37 cellular contexts compared by ENCODE assay signal in the genomic region with DNA sequence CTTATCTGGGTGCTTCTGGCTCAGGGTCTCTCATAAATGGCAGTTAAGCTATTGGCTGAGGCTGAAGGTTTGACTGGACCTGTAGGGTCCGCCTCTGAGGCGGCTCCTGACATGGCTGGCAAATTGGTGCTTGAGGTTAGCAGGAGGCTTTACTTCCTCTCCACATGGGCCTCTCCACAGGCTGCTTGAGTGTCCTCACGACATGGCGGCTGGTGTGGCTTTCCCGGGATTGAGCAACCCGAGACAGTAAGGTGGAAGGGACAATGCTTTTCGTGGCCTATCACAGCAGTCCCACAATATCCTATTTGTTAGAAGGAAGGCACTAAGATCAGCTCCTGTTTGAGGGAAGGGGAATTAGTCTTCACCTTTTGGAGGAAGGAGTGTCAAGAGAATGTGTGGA. TPM values are rescaled to one million over a fixed set of nuclear protein-coding genes. Genes with fewer than 3 reads are reported as not detected.
"Had no signal": no experiment of that assay in that cellular context is flagged by ENCODE, and none has a peak within 500 bp of the region (broad histone marks: within the 10 kb centered on the region; RNA-seq: fewer than 3 reads in every experiment).

No MANE protein-coding gene starts in this region.

- H3K4me1 ChIP-seq: Peyer's patch, SJSA1 had no signal

- H3K27me3 ChIP-seq: ascending aorta, Peyer's patch had no signal

- H3K9me3 Mint-ChIP-seq: activated CD4-positive, alpha-beta memory T cell treated with anti-CD3 and anti-CD28 coated beads, Interleukin-2, amount 10 ng/mL, durations not matched to agents 7 days and 5 days; activated naive CD4-positive, alpha-beta T cell treated with anti-CD3 and anti-CD28 coated beads, Interleukin-2, amount 50 U/mL, for 24 hours; activated naive CD8-positive, alpha-beta T cell treated with anti-CD3 and anti-CD28 coated beads, Interleukin-2, amount 10 ng/mL, durations not matched to agents 7 days and 5 days; activated T-cell treated with anti-CD3 and anti-CD28 coated beads, Interleukin-2, amount 50 U/mL, for 72 hours; activated T-helper 17 cell treated with anti-CD3 and anti-CD28 coated beads, Interleukin-2, amount 50 U/mL, for 72 hours; central memory CD8-positive, alpha-beta T cell; T-helper 1 cell treated with Interleukin-12 subunit alpha and Interleukin-12 subunit beta and Interleukin-4 antibody, amounts not matched to agents 30 μg/mL and 1 μg/mL, for 36 hours; T-helper 2 cell treated with Interferon-gamma antibody and Interleukin-4, amounts not matched to agents 5 μg/mL and 100 μg/mL, for 36 hours had no signal

- H3K9me3 ChIP-seq: ascending aorta, Peyer's patch, SJSA1, SK-N-SH had no signal

- H3K27ac Mint-ChIP-seq: activated CD4-positive, alpha-beta memory T cell treated with anti-CD3 and anti-CD28 coated beads, Interleukin-2, amount 10 ng/mL, durations not matched to agents 7 days and 5 days; activated CD8-positive, alpha-beta memory T cell treated with anti-CD3 and anti-CD28 coated beads, Interleukin-2, amount 10 ng/mL, durations not matched to agents 7 days and 5 days; activated naive CD4-positive, alpha-beta T cell treated with anti-CD3 and anti-CD28 coated beads, Interleukin-2, amount 50 U/mL, for 24 hours; activated naive CD8-positive, alpha-beta T cell treated with anti-CD3 and anti-CD28 coated beads, Interleukin-2, amount 10 ng/mL, durations not matched to agents 7 days and 5 days; activated T-cell treated with anti-CD3 and anti-CD28 coated beads, Interleukin-2, amount 50 U/mL, for 72 hours; activated T-helper 17 cell treated with anti-CD3 and anti-CD28 coated beads, Interleukin-2, amount 50 U/mL, for 72 hours; T-helper 1 cell treated with Interleukin-12 subunit alpha and Interleukin-12 subunit beta and Interleukin-4 antibody, amounts not matched to agents 30 μg/mL and 1 μg/mL, for 36 hours; T-helper 2 cell treated with Interferon-gamma antibody and Interleukin-4, amounts not matched to agents 5 μg/mL and 100 μg/mL, for 36 hours had no signal

- H3K4me2 ChIP-seq: KMS-11, SK-N-SH had no signal

- H3K4me3 ChIP-seq: ascending aorta, cardiac muscle cell, Peyer's patch, SJSA1 had no signal

- H3K4me3 Mint-ChIP-seq: activated CD4-positive, alpha-beta memory T cell treated with anti-CD3 and anti-CD28 coated beads, Interleukin-2, amount 10 ng/mL, durations not matched to agents 7 days and 5 days; activated CD8-positive, alpha-beta memory T cell treated with anti-CD3 and anti-CD28 coated beads, Interleukin-2, amount 10 ng/mL, durations not matched to agents 7 days and 5 days; activated naive CD4-positive, alpha-beta T cell treated with anti-CD3 and anti-CD28 coated beads, Interleukin-2, amount 50 U/mL, for 24 hours; activated naive CD8-positive, alpha-beta T cell treated with anti-CD3 and anti-CD28 coated beads, Interleukin-2, amount 10 ng/mL, durations not matched to agents 7 days and 5 days; activated T-cell treated with anti-CD3 and anti-CD28 coated beads, Interleukin-2, amount 50 U/mL, for 72 hours; activated T-helper 17 cell treated with anti-CD3 and anti-CD28 coated beads, Interleukin-2, amount 50 U/mL, for 72 hours; central memory CD8-positive, alpha-beta T cell; T-helper 1 cell treated with Interleukin-12 subunit alpha and Interleukin-12 subunit beta and Interleukin-4 antibody, amounts not matched to agents 30 μg/mL and 1 μg/mL, for 36 hours; T-helper 2 cell treated with Interferon-gamma antibody and Interleukin-4, amounts not matched to agents 5 μg/mL and 100 μg/mL, for 36 hours had no signal

- ATAC-seq: activated CD8-positive, alpha-beta memory T cell treated with anti-CD3 and anti-CD28 coated beads, Interleukin-2, amount 10 ng/mL, durations not matched to agents 7 days and 5 days; activated T-cell treated with anti-CD3 and anti-CD28 coated beads, Interleukin-2, amount 50 U/mL, for 72 hours; activated T-helper 17 cell treated with anti-CD3 and anti-CD28 coated beads, Interleukin-2, amount 50 U/mL, for 72 hours; PC-3 had no signal

- H3K27ac ChIP-seq: ascending aorta, cardiac muscle cell, KMS-11, Peyer's patch, SJSA1, VCaP had no signal

- H3K36me3 ChIP-seq: ascending aorta, cardiac muscle cell, Peyer's patch, SJSA1 had no signal

- H3K9ac ChIP-seq: KMS-11, SK-N-SH had no signal

- DNase-seq: activated CD4-positive, alpha-beta memory T cell treated with anti-CD3 and anti-CD28 coated beads, Interleukin-2, amount 10 ng/mL, durations not matched to agents 7 days and 5 days; activated CD4-positive, alpha-beta T cell treated with anti-CD3 and anti-CD28 coated beads for 1 hour; activated CD4-positive, alpha-beta T cell treated with anti-CD3 and anti-CD28 coated beads for 48 hours; activated CD4-positive, CD25-positive, alpha-beta regulatory T cell; activated CD8-positive, alpha-beta memory T cell treated with anti-CD3 and anti-CD28 coated beads for 24 hours; activated CD8-positive, alpha-beta memory T cell treated with anti-CD3 and anti-CD28 coated beads, Interleukin-2, amount 10 ng/mL, durations not matched to agents 7 days and 5 days; activated CD8-positive, alpha-beta memory T cell treated with anti-CD3 and anti-CD28 coated beads, Interleukin-2, amount 50 U/mL, for 48 hours; activated gamma-delta T cell; activated naive CD4-positive, alpha-beta T cell treated with Interleukin-2 at 50 U/mL for 16 hours; activated naive CD8-positive, alpha-beta T cell treated with anti-CD3 and anti-CD28 coated beads, Interleukin-2, amount 10 ng/mL, durations not matched to agents 7 days and 5 days; activated T-cell treated with anti-CD3 and anti-CD28 coated beads, Interleukin-2, amount 50 U/mL, for 72 hours; amygdala; MM.1S; NCI-H1048; NCI-H1105 treated with DMSO at 0.1 percent for 48 hours; NCI-H1436; NCI-H1694; NCI-H1930; NCI-H2081 treated with DMSO at 0.1 percent for 48 hours; NCI-H2171; NCI-H510A treated with DMSO at 0.1 percent for 48 hours; PC-3; Peyer's patch; RPMI8226; SHP77 treated with DMSO at 0.1 percent for 48 hours; SK-N-SH had no signal

- H3K4me1 Mint-ChIP-seq: activated CD4-positive, alpha-beta memory T cell treated with anti-CD3 and anti-CD28 coated beads, Interleukin-2, amount 10 ng/mL, durations not matched to agents 7 days and 5 days; activated CD8-positive, alpha-beta memory T cell treated with anti-CD3 and anti-CD28 coated beads, Interleukin-2, amount 10 ng/mL, durations not matched to agents 7 days and 5 days; activated naive CD4-positive, alpha-beta T cell treated with anti-CD3 and anti-CD28 coated beads, Interleukin-2, amount 50 U/mL, for 24 hours; activated naive CD8-positive, alpha-beta T cell treated with anti-CD3 and anti-CD28 coated beads, Interleukin-2, amount 10 ng/mL, durations not matched to agents 7 days and 5 days; activated T-helper 17 cell treated with anti-CD3 and anti-CD28 coated beads, Interleukin-2, amount 50 U/mL, for 72 hours; central memory CD8-positive, alpha-beta T cell had no signal

- H3K36me3 Mint-ChIP-seq: activated CD8-positive, alpha-beta memory T cell treated with anti-CD3 and anti-CD28 coated beads, Interleukin-2, amount 10 ng/mL, durations not matched to agents 7 days and 5 days; activated naive CD8-positive, alpha-beta T cell treated with anti-CD3 and anti-CD28 coated beads, Interleukin-2, amount 10 ng/mL, durations not matched to agents 7 days and 5 days had no signal

RNA-seq across cellular contexts. Expression of a gene that starts 10.3 kb away (rescaled TPM):
- total RNA-seq: LHCN-M2 had no signal
